11 cellular contexts compared by ENCODE assay signal in the genomic region with DNA sequence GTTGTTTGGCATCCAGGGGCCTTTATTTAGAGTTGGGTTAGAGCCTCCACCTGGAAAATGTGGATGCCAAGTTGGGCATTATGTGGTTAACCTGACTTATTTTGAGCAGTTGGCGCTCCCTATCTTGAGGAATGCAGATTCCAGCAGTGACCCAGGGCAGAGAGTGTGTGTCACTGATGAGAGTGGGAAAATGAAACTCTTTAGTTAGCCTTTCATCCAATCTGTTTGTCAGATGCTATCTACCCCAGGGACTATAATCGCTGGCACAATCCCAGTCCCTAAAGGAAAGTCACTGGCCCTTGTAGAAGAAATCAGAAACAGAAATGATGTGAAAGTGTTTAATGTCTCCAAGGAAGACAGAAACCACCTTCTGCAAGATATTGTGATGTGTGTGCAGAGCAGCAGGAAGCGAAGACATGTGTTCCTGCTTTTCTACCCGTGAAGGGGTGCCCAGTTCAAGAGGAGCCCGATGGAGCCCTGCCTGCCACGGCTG. TPM values are rescaled to one million over a fixed set of nuclear protein-coding genes. Genes with fewer than 3 reads are reported as not detected.
A peak's percentile ranks its signal among the peaks of the same experiment; 100 is the strongest.
DNase-seq lines count a peak whose midpoint lies in the region; TF ChIP-seq lines count a peak whose summit lies in the region.
"Had no signal": no experiment of that assay in that cellular context is flagged by ENCODE, and none has a peak within 500 bp of the region (broad histone marks: within the 10 kb centered on the region; RNA-seq: fewer than 3 reads in every experiment).

No MANE protein-coding gene starts in this region.

- intact Hi-C loops in left ventricle myocardium inferior (cut with micrococcal nuclease): loop anchor here (10.0 kb wide), 1 partner anchor 48 kb away; no protein-coding TSS in a partner anchor
- intact Hi-C loops in tibial artery (cut with DNase I; ENCODE audit: low total_unique reads): no loop called here

- H3K4me1 ChIP-seq in left ventricle myocardium inferior (peaks cover 23% of the 10 kb centered on the region), tibial artery (peaks cover 0 to 19% (median 7%) of the 10 kb centered on the region in 4 donors)

- H3K9me3 ChIP-seq in left ventricle myocardium inferior (replicated peaks): no peaks in the 10 kb centered on the region
- H3K9me3 ChIP-seq in tibial artery: no peaks in the 10 kb centered on the region
- H3K9me3 ChIP-seq: psoas muscle had no signal

- H3K27me3 ChIP-seq in left ventricle myocardium inferior (ENCODE audit: low read depth): no peaks in the 10 kb centered on the region
- no peaks in the 10 kb centered on the region for H3K27me3 ChIP-seq in tibial artery

- H3K36me3 ChIP-seq in left ventricle myocardium inferior (no peaks in the 10 kb centered on the region), tibial artery (no peaks in the 10 kb centered on the region)

- no peaks in the 10 kb centered on the region for H3K27me3 Mint-ChIP-seq in activated naive CD4-positive, alpha-beta T cell treated with anti-CD3 and anti-CD28 coated beads, Interleukin-2, amount 10 ng/mL, durations not matched to agents 7 days and 5 days

- H3K27ac ChIP-seq in left ventricle myocardium inferior (replicated peaks) (peak overlapping the region; percentile 51), tibial artery (peak overlapping the region; percentile 26 to 27)
- H3K27ac ChIP-seq: C4-2B, psoas muscle had no signal

- DNase-seq in activated naive CD4-positive, alpha-beta T cell treated with anti-CD3 and anti-CD28 coated beads, Interleukin-2, amount 10 ng/mL, durations not matched to agents 7 days and 5 days: no peak
- no peak for DNase-seq in activated naive CD4-positive, alpha-beta T cell (lab: John Stamatoyannopoulos, UW)
- DNase-seq in SW480 (ENCODE audit: low spot score): peak; percentile 50
- DNase-seq in left ventricle myocardium inferior: no peak
- no peak for DNase-seq in tibial artery
- DNase-seq in NCI-H2171 treated with DMSO at 0.1 percent for 48 hours (lab: John Stamatoyannopoulos, UW): no peak
- no peak for DNase-seq in cerebellar nuclear complex (lab: John Stamatoyannopoulos, UW)
- no peak for DNase-seq in nucleus accumbens (lab: John Stamatoyannopoulos, UW)
- DNase-seq: activated CD4-positive, alpha-beta T cell treated with anti-CD3 and anti-CD28 coated beads for 48 hours; psoas muscle had no signal

- CTCF ChIA-PET in activated naive CD4-positive, alpha-beta T cell treated with anti-CD3 and anti-CD28 coated beads, Interleukin-2, amount 10 ng/mL, durations not matched to agents 7 days and 5 days (lab: Charles Lee): interaction anchor here (5.0 kb wide), 1 partner anchor 20 kb away, joined by 27 read pairs; no protein-coding TSS in a partner anchor

- H3K4me3 ChIP-seq in left ventricle myocardium inferior: peak overlapping the region; percentile 9
- H3K4me3 ChIP-seq in tibial artery: no peak overlapping the region
- H3K4me3 ChIP-seq: psoas muscle had no signal

- peak overlapping the region; percentile 47 for H3K27ac Mint-ChIP-seq in activated naive CD4-positive, alpha-beta T cell treated with anti-CD3 and anti-CD28 coated beads, Interleukin-2, amount 10 ng/mL, durations not matched to agents 7 days and 5 days

- no peaks in the 10 kb centered on the region for H3K36me3 Mint-ChIP-seq in activated naive CD4-positive, alpha-beta T cell treated with anti-CD3 and anti-CD28 coated beads, Interleukin-2, amount 10 ng/mL, durations not matched to agents 7 days and 5 days

- peaks cover 27% of the 10 kb centered on the region for H3K4me1 Mint-ChIP-seq in activated naive CD4-positive, alpha-beta T cell treated with anti-CD3 and anti-CD28 coated beads, Interleukin-2, amount 10 ng/mL, durations not matched to agents 7 days and 5 days

- peak overlapping the region; percentile 33 for H3K4me3 Mint-ChIP-seq in activated naive CD4-positive, alpha-beta T cell treated with anti-CD3 and anti-CD28 coated beads, Interleukin-2, amount 10 ng/mL, durations not matched to agents 7 days and 5 days

- no peaks in the 10 kb centered on the region for H3K9me3 Mint-ChIP-seq in activated naive CD4-positive, alpha-beta T cell treated with anti-CD3 and anti-CD28 coated beads, Interleukin-2, amount 10 ng/mL, durations not matched to agents 7 days and 5 days

- TF ChIP-seq CTCF in left ventricle myocardium inferior (IDR thresholded peaks at IDR 0.05; ENCODE audit: borderline replicate concordance) (peak; percentile 18), tibial artery (IDR thresholded peaks at IDR 0.05) (no peak)

RNA-seq across cellular contexts. Expression of a gene that starts 10.2 kb away (rescaled TPM):
- total RNA-seq in left ventricle myocardium inferior: 55.3 TPM

RNA-seq across cellular contexts. Expression of a gene that starts 21.9 kb away (rescaled TPM):
- total RNA-seq in left ventricle myocardium inferior: not detected
- total RNA-seq: psoas muscle had no signal

RNA-seq across cellular contexts. Expression of a gene that starts 30.2 kb away (rescaled TPM):
- total RNA-seq in left ventricle myocardium inferior: 20.9 TPM

RNA-seq across cellular contexts. Expression of a gene that starts 53.4 kb away (rescaled TPM):
- total RNA-seq in left ventricle myocardium inferior: 14.3 TPM
